Comparison of ENCODE assay signal across 1 cellular context in genomic region chr21:25343774-25344545, GRCh38.
TF ChIP-seq lines count a peak whose summit lies in the region.

No MANE protein-coding gene starts in this region.

TF ChIP-seq in H1, 55 proteins besides CTCF, POLR2A, EP300 and RAD21:
- TF ChIP-seq CBX5 (IDR thresholded peaks at IDR 0.05; ENCODE audit: low read depth, low read length) (no peak), SAP30 (IDR thresholded peaks at IDR 0.05; ENCODE audit: insufficient read depth, insufficient replicate concordance, low read length) (no peak), TEAD4 (IDR thresholded peaks at IDR 0.05; ENCODE audit: low read depth, low read length) (0 out of 2 replicates have a peak, but pooled peaks have one; percentile 28), ATF2 (IDR thresholded peaks at IDR 0.05; ENCODE audit: low read length) (no peak)
